Comparison of ENCODE assay signal across 8 cellular contexts in genomic region chr20:63894358-63895201, GRCh38. TPM values are rescaled to one million over a fixed set of nuclear protein-coding genes. Genes with fewer than 3 reads are reported as not detected.
A peak's percentile ranks its signal among the peaks of the same experiment; 100 is the strongest.
DNase-seq lines count a peak whose midpoint lies in the region; ATAC-seq and TF ChIP-seq lines count a peak whose summit lies in the region.

A gene with protein sequence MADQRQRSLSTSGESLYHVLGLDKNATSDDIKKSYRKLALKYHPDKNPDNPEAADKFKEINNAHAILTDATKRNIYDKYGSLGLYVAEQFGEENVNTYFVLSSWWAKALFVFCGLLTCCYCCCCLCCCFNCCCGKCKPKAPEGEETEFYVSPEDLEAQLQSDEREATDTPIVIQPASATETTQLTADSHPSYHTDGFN (plus strand): TSS chr20:63895126. CDS start chr20:63928346, 33,220 bp downstream.

- H3K27me3 ChIP-seq in CD8-positive, alpha-beta T cell (ENCODE audit: insufficient read depth, low read length): no peaks in the 10 kb centered on the region
- H3K27me3 ChIP-seq in ectodermal cell (ENCODE audit: control insufficient read depth, insufficient read depth, low read length, poor library complexity, severe bottlenecking) (peaks cover 5% of the 10 kb centered on the region), lung (ENCODE audit: control insufficient read depth, insufficient read depth) (no peaks in the 10 kb centered on the region)

- peaks cover 41% of the 10 kb centered on the region for H3K4me1 ChIP-seq in CD8-positive, alpha-beta T cell (ENCODE audit: insufficient read depth, low read length)
- peaks cover 9% of the 10 kb centered on the region for H3K4me1 ChIP-seq in ectodermal cell (ENCODE audit: control insufficient read depth, insufficient read depth, low read length)
- H3K4me1 ChIP-seq in lung (ENCODE audit: control insufficient read depth in 2 of 2, insufficient read depth in 2 of 2, low read length in 2 of 2): peaks cover 0 to 12% of the 10 kb centered on the region in 2 donors

- ATAC-seq in CD8-positive, alpha-beta T cell: peak; percentile 92
- peak; percentile 73 for ATAC-seq in GM19467 (IDR thresholded peaks at IDR 0.05; ENCODE audit: unreplicated experiment)
- ATAC-seq in lung (ENCODE audit: insufficient read depth, low FRiP score): peak; percentile 94

- peaks cover 31% of the 10 kb centered on the region for H3K36me3 Mint-ChIP-seq in CD8-positive, alpha-beta T cell

- H3K36me3 ChIP-seq in CD8-positive, alpha-beta T cell (ENCODE audit: insufficient read depth, low read length): peaks cover 16% of the 10 kb centered on the region
- H3K36me3 ChIP-seq in ectodermal cell (ENCODE audit: control insufficient read depth, insufficient read depth, low read length) (peaks cover 10% of the 10 kb centered on the region), lung (ENCODE audit: control insufficient read depth in 2 of 2, insufficient read depth in 2 of 2, low read length in 2 of 2) (peaks cover 6 to 19% of the 10 kb centered on the region in 2 donors)

- no peak for TF ChIP-seq CTCF in CD8-positive, alpha-beta T cell (IDR thresholded peaks at IDR 0.05)
- no peak for TF ChIP-seq CTCF in lung (IDR thresholded peaks at IDR 0.05; ENCODE audit: control extremely low read depth, extremely low read depth)

- peak; percentile 93 to 99 (median 97) for DNase-seq in CD8-positive, alpha-beta T cell
- DNase-seq in HS-27A (ENCODE audit: low read depth) (peak; percentile 71), NK-92 (lab: John Stamatoyannopoulos, UW; ENCODE audit: unreplicated experiment) (peak; percentile 61), lung (ENCODE audit: low spot score) (peak; percentile 94)
- peak; percentile 96 for DNase-seq in activated CD8-positive, alpha-beta memory T cell treated with anti-CD3 and anti-CD28 coated beads for 24 hours
- DNase-seq in stimulated activated CD4-positive, alpha-beta T cell treated with anti-CD3 and anti-CD28 coated beads, TNF-alpha, amount 100 ng/mL, for 1 hour (ENCODE audit: low read depth in 3 of 3, low spot score in 1 of 3): peak; percentile 93 to 96 (median 95)

- peak within 1 kb of the TSS; percentile 96 for H3K27ac Mint-ChIP-seq in CD8-positive, alpha-beta T cell

- no peaks in the 10 kb centered on the region for H3K27me3 Mint-ChIP-seq in CD8-positive, alpha-beta T cell (ENCODE audit: low read depth)

- H3K9me3 Mint-ChIP-seq in CD8-positive, alpha-beta T cell: no peaks in the 10 kb centered on the region

- CTCF ChIA-PET in CD8-positive, alpha-beta T cell (lab: Charles Lee): interaction anchor here (1.0 to 1.4 kb wide), 2 partner anchors 10 to 86 kb away, joined by 4 read pairs; partner anchors contain the start of gene PRPF6

- peak within 1 kb of the TSS; percentile 65 for H3K27ac ChIP-seq in CD8-positive, alpha-beta T cell (ENCODE audit: low read depth, low read length)
- H3K27ac ChIP-seq in ectodermal cell (ENCODE audit: insufficient read depth, low read depth, low read length, poor library complexity, severe bottlenecking) (no peak within 1 kb of the TSS), lung (ENCODE audit: low read depth in 1 of 2, low read length in 1 of 2) (peak within 1 kb of the TSS; percentile 53 to 82)

- peaks cover 44% of the 10 kb centered on the region for H3K4me1 Mint-ChIP-seq in CD8-positive, alpha-beta T cell (ENCODE audit: low read depth)

- peak within 1 kb of the TSS; percentile 66 for H3K4me3 ChIP-seq in CD8-positive, alpha-beta T cell (ENCODE audit: low read depth, low read length)
- peak within 1 kb of the TSS; percentile 61 for H3K4me3 ChIP-seq in ectodermal cell (ENCODE audit: insufficient read depth, low read depth, low read length)
- peak within 1 kb of the TSS; percentile 61 for H3K4me3 ChIP-seq in lung

- POLR2A ChIA-PET in CD8-positive, alpha-beta T cell (lab: Charles Lee): interaction anchor here (0.5 to 2.5 kb wide), 4 partner anchors 19 to 236 kb away, joined by 3 to 10 read pairs (median 4); partner anchors contain the start of gene UCKL1

- intact Hi-C loops in CD8-positive, alpha-beta T cell (cut with DNase I, micrococcal nuclease): loop anchor here (1.0 to 10.0 kb wide), 8 partner anchors 29 to 270 kb away; partner anchors contain the start of genes TPD52L2 (in 2 of the 2), UCKL1 (in 2 of the 2), ARFRP1 (in 1 of the 2) and GMEB2 (in 1 of the 2)

- no peaks in the 10 kb centered on the region for H3K9me3 ChIP-seq in CD8-positive, alpha-beta T cell (ENCODE audit: low read length)
- H3K9me3 ChIP-seq in ectodermal cell (ENCODE audit: control insufficient read depth, low read length) (no peaks in the 10 kb centered on the region), lung (ENCODE audit: control insufficient read depth in 2 of 2, insufficient read depth in 1 of 2, low read length in 1 of 2) (no peaks in the 10 kb centered on the region)

- 2% methylated on average over 82 of the region's 82 CpGs for WGBS in ectodermal cell, 2 experiments
- WGBS in lung, 2 donors: 1% methylated on average over 52 to 82 of the region's 82 CpGs

- H3K4me3 Mint-ChIP-seq in CD8-positive, alpha-beta T cell: peak within 1 kb of the TSS; percentile 95

RNA-seq across cellular contexts. Expression of the gene that starts here (rescaled TPM):
- total RNA-seq in CD8-positive, alpha-beta T cell: 10 to 100 TPM; 24.3 TPM
- polyA plus RNA-seq in ectodermal cell (2013, experiment 1 of 4): 42.4 TPM
- 49.4 TPM for polyA plus RNA-seq in ectodermal cell (2013, experiment 2 of 4)
- polyA plus RNA-seq in ectodermal cell (2013, experiment 3 of 4): 26.4 TPM
- polyA plus RNA-seq in ectodermal cell (2013, experiment 4 of 4): 29.6 TPM
- 10 to 100 TPM; 25.1 to 64.5 TPM for total RNA-seq in lung
- polyA plus RNA-seq in lung: 10 to 100 TPM; 26.5 to 48.2 TPM
